In the genomic region with DNA sequence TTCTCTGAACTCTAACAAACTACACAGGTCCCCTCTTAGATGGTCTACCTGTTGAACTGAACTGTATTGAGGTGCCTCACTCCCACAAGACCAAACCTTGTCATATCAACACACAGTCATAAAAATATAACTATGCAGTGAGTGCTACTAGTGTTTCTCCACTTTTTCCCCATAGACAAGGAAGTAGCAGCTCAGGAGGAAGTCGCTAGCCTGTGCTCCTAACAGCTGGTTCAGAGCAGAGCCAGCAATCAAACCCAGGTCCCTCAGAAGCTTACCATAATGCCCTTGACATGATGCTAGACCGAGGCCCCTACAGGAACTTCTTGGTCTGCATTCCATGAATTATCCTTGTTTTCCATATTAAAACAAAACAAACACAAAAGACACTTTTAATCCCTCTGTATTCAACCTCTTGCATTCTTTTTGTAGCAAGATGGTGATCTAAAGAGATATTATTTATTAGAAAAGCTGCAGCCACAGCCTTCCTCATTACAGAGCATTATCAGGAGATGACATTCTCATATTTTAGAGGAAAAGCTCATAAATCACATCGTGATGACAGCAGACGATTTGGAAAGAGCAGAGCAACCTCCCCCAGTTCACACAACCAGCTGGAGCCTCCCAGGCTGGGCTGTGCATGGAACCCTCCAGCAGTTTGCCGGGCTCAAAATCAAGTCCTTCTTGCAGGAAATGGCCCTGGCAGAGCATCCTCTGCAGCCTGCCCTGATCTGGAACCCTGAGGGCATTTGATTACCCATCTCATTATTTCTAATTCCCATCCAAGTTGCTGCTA, we compare ENCODE assay signal across 19 cellular contexts.
DNase-seq lines count a peak whose midpoint lies in the region; ATAC-seq lines count a peak whose summit lies in the region.
"Had no signal": no experiment of that assay in that cellular context is flagged by ENCODE, and none has a peak within 500 bp of the region (broad histone marks: within the 10 kb centered on the region; RNA-seq: fewer than 3 reads in every experiment).

No MANE protein-coding gene starts in this region.

- peak; percentile 98 for ATAC-seq in left colon
- no peak for ATAC-seq in HG02798 (IDR thresholded peaks at IDR 0.05; ENCODE audit: poor library complexity, unreplicated experiment)
- ATAC-seq in GM21381 (IDR thresholded peaks at IDR 0.05; ENCODE audit: unreplicated experiment): no peak
- ATAC-seq: activated naive CD8-positive, alpha-beta T cell treated with anti-CD3 and anti-CD28 coated beads, Interleukin-2, amount 50 U/mL, for 24 hours; Panc1; stimulated activated effector memory CD8-positive, alpha-beta T cell treated with anti-CD3 and anti-CD28 coated beads, Interleukin-12 subunit alpha, Interleukin-12 subunit beta, amount 100 ng/mL, for 72 hours; T-cell had no signal

- intact Hi-C loops in left colon (cut with DNase I, micrococcal nuclease): no loop called here

- in situ Hi-C loops in KBM-7 (cut with MboI; ENCODE audit: low pct_unique_long_range_greater_than_20kb, low sequenced_read_pairs): no loop called here

- peak; percentile 35 for DNase-seq in DMS 273 (lab: John Stamatoyannopoulos, UW; ENCODE audit: unreplicated experiment)
- no peak for DNase-seq in DMS 273 treated with DMSO at 0.1 percent for 48 hours (lab: John Stamatoyannopoulos, UW)
- peak; percentile 38 for DNase-seq in KBM-7
- DNase-seq in SKM-1 (lab: John Stamatoyannopoulos, UW; ENCODE audit: unreplicated experiment): peak; percentile 14
- no peak for DNase-seq in left colon
- no peak for DNase-seq in UCSD-AML1 (lab: John Stamatoyannopoulos, UW; ENCODE audit: unreplicated experiment)
- DNase-seq: activated CD4-positive, CD25-positive, alpha-beta regulatory T cell; activated naive CD8-positive, alpha-beta T cell treated with anti-CD3 and anti-CD28 coated beads, Interleukin-2, amount 50 U/mL, for 24 hours; effector memory CD4-positive, alpha-beta T cell; kidney; NCI-H2029 treated with DMSO at 0.1 percent for 48 hours; NCI-H774; stimulated activated CD4-positive, alpha-beta T cell treated with anti-CD3 and anti-CD28 coated beads, Interleukin-12 subunit alpha, Interleukin-12 subunit beta, amount 100 ng/mL, for 4 hours; T-cell; thyroid gland had no signal

Comparison
In these comparisons a context has a peak if more than half of its experiments do, and no peak if none do; other contexts are left out.
1. DNase-seq: peak in DMS 273 (single experiment), KBM-7 (single experiment) and SKM-1 (single experiment); none in DMS 273 treated with DMSO at 0.1 percent for 48 hours (single experiment), left colon (0 of 2) and UCSD-AML1 (single experiment).